19 cellular contexts compared by ENCODE assay signal in genomic region chr7:81736088-81736487, GRCh38. TPM values are rescaled to one million over a fixed set of nuclear protein-coding genes. Genes with fewer than 3 reads are reported as not detected.
"Had no signal": no experiment of that assay in that cellular context is flagged by ENCODE, and none has a peak within 500 bp of the region (broad histone marks: within the 10 kb centered on the region; RNA-seq: fewer than 3 reads in every experiment).

No MANE protein-coding gene starts in this region.

- H3K4me3 ChIP-seq: lower lobe of right lung, right lobe of liver, smooth muscle cell, tibial nerve had no signal

- H3K9me3 Mint-ChIP-seq: activated T-helper 1 cell treated with anti-CD3 and anti-CD28 coated beads, Interleukin-12 subunit alpha, Interleukin-12 subunit beta, Interleukin-2, Interleukin-4 antibody, amounts not matched to agents 30 ng/mL and 10 ng/mL and 1 ng/mL, durations not matched to agents 14 hours and 24 hours and 36 hours; dendritic cell treated with granulocyte-macrophage colony-stimulating factor and Interleukin-4, amounts not matched to agents 40 ng/mL and 50 ng/mL, for 4 days had no signal

- H3K36me3 ChIP-seq: brain microvascular endothelial cell, right lobe of liver had no signal

- H3K27me3 Mint-ChIP-seq: activated naive CD8-positive, alpha-beta T cell treated with anti-CD3 and anti-CD28 coated beads for 36 hours; dendritic cell treated with granulocyte-macrophage colony-stimulating factor and Interleukin-4, amounts not matched to agents 40 ng/mL and 50 ng/mL, for 4 days had no signal

- H3K9me3 ChIP-seq: lower lobe of right lung, right lobe of liver, tibial nerve had no signal

- H3K4me1 ChIP-seq: lower lobe of right lung, right lobe of liver, tibial nerve had no signal

- DNase-seq: activated CD4-positive, alpha-beta T cell treated with anti-CD3 and anti-CD28 coated beads, Interleukin-2, amount 50 U/mL, for 1 hour; activated naive CD8-positive, alpha-beta T cell treated with anti-CD3 and anti-CD28 coated beads for 36 hours; brain microvascular endothelial cell; cerebellar nuclear complex; head of caudate nucleus; left cardiac atrium; lower lobe of right lung; midbrain; right lobe of liver; stimulated activated CD4-positive, alpha-beta T cell treated with anti-CD3 and anti-CD28 coated beads, Interleukin-4, amount 100 ng/mL, for 4 hours; stimulated activated CD8-positive, alpha-beta memory T cell treated with anti-CD3 and anti-CD28 coated beads, Interleukin-4, amount 100 ng/mL, for 48 hours; stimulated activated naive CD4-positive, alpha-beta T cell treated with Interleukin-2 at 50 U/mL for 16 hours; substantia nigra; T-helper 9 cell had no signal

- H3K27ac Mint-ChIP-seq: activated naive CD8-positive, alpha-beta T cell treated with anti-CD3 and anti-CD28 coated beads for 36 hours; activated T-helper 1 cell treated with anti-CD3 and anti-CD28 coated beads, Interleukin-12 subunit alpha, Interleukin-12 subunit beta, Interleukin-2, Interleukin-4 antibody, amounts not matched to agents 30 ng/mL and 10 ng/mL and 1 ng/mL, durations not matched to agents 14 hours and 24 hours and 36 hours; dendritic cell treated with granulocyte-macrophage colony-stimulating factor and Interleukin-4, amounts not matched to agents 40 ng/mL and 50 ng/mL, for 4 days had no signal

- H3K4me1 Mint-ChIP-seq: activated naive CD8-positive, alpha-beta T cell treated with anti-CD3 and anti-CD28 coated beads for 36 hours had no signal

- H3K27me3 ChIP-seq: brain microvascular endothelial cell, right lobe of liver, tibial nerve had no signal

- H3K36me3 Mint-ChIP-seq: activated naive CD8-positive, alpha-beta T cell treated with anti-CD3 and anti-CD28 coated beads for 36 hours had no signal

- H3K4me3 Mint-ChIP-seq: activated naive CD8-positive, alpha-beta T cell treated with anti-CD3 and anti-CD28 coated beads for 36 hours; activated T-helper 1 cell treated with anti-CD3 and anti-CD28 coated beads, Interleukin-12 subunit alpha, Interleukin-12 subunit beta, Interleukin-2, Interleukin-4 antibody, amounts not matched to agents 30 ng/mL and 10 ng/mL and 1 ng/mL, durations not matched to agents 14 hours and 24 hours and 36 hours; dendritic cell treated with granulocyte-macrophage colony-stimulating factor and Interleukin-4, amounts not matched to agents 40 ng/mL and 50 ng/mL, for 4 days had no signal

- ATAC-seq: left cardiac atrium, lower lobe of right lung, right lobe of liver had no signal

RNA-seq across cellular contexts. Expression of gene HGF, which starts 33.8 kb away (rescaled TPM):
- total RNA-seq: activated CD8-positive, alpha-beta memory T cell treated with anti-CD3 and anti-CD28 coated beads for 36 hours; activated naive CD8-positive, alpha-beta T cell treated with anti-CD3 and anti-CD28 coated beads for 36 hours; activated T-helper 1 cell treated with anti-CD3 and anti-CD28 coated beads, Interleukin-12 subunit alpha, Interleukin-12 subunit beta, Interleukin-2, Interleukin-4 antibody, amounts not matched to agents 30 ng/mL and 10 ng/mL and 1 ng/mL, durations not matched to agents 14 hours and 24 hours and 36 hours had no signal
